ENCODE assay signal across 18 cellular contexts in genomic region chr17:58617563-58617962, GRCh38.
DNase-seq lines count a peak whose midpoint lies in the region; ATAC-seq, FAIRE-seq and TF ChIP-seq lines count a peak whose summit lies in the region.
"Had no signal": no experiment of that assay in that cellular context is flagged by ENCODE, and none has a peak within 500 bp of the region (broad histone marks: within the 10 kb centered on the region; RNA-seq: fewer than 3 reads in every experiment).

No MANE protein-coding gene starts in this region.

- no peaks in the 10 kb centered on the region for H3K9me1 ChIP-seq in K562 (ENCODE audit: control insufficient read depth, insufficient read depth, low read length)

- in situ Hi-C loops in K562 (cut with MboI) = no loop called here

- no peak for TF ChIP-seq EP300 in K562 (IDR thresholded peaks at IDR 0.05; ENCODE audit: low read length)

- TF ChIP-seq RAD21 in K562 (CRISPR knock-in tag; conservative IDR thresholded peaks at IDR 0.05 in 1 of 2, IDR thresholded peaks at IDR 0.05 in 1 of 2) = no peak

- no peaks in the 10 kb centered on the region for H3K79me2 ChIP-seq in K562 (ENCODE audit: control insufficient read depth, insufficient read depth, low read length)

- no peak overlapping the region for H3K4me2 ChIP-seq in K562 (ENCODE audit: insufficient read depth, low read length)

- DNase-seq in GM06990 (ENCODE audit: extremely low read depth, insufficient read length) (peak; percentile 39), GM10266 (ENCODE audit: extremely low spot score) (peak; percentile 32), HTR-8/SVneo (ENCODE audit: insufficient read length, low spot score) (no peak), K562 (ENCODE audit: extremely low read depth in 1 of 4, low spot score in 3 of 4) (no peak), inferior parietal cortex (ENCODE audit: extremely low spot score) (no peak), iPS-NIHi7 (ENCODE audit: extremely low spot score) (no peak)
- no peak for DNase-seq in stimulated activated CD4-positive, alpha-beta T cell treated with anti-CD3 and anti-CD28 coated beads, Interleukin-15, amount 100 ng/mL, for 24 hours
- DNase-seq: COR-L47, DMS153, EL, HFFc6, NCI-H1436, NCI-H2029, NCI-H2171 treated with DMSO at 0.1 percent for 48 hours, NCI-H446 treated with DMSO at 0.1 percent for 48 hours, SW 1271 had no signal

- POLR2A ChIA-PET in K562 (lab: Yijun Ruan, JAX) = interaction anchor here (19.4 kb wide), 1 partner anchor 11 kb away, joined by 303 read pairs; no protein-coding TSS in a partner anchor

- no peaks in the 10 kb centered on the region for H4K20me1 ChIP-seq in K562 (replicated peaks; ENCODE audit: control insufficient read depth, insufficient read depth, low read length)

- FAIRE-seq in HTR-8/SVneo (lab: Jason Lieb, UNC) (peak; percentile 59), K562 (lab: Jason Lieb, UNC) (no peak)
- FAIRE-seq: H54 had no signal

- no peak overlapping the region for H3K4me3 ChIP-seq in GM06990 (replicated peaks; ENCODE audit: low read depth, low read length)
- no peak overlapping the region for H3K4me3 ChIP-seq in K562
- H3K4me3 ChIP-seq: SJSA1 had no signal

- no peak overlapping the region for H3K27ac ChIP-seq in K562 (ENCODE audit: extremely low read depth, low read depth, low read length)
- H3K27ac ChIP-seq: SJSA1 had no signal

- H3K9me3 ChIP-seq in K562 (replicated peaks; ENCODE audit: control insufficient read depth, insufficient read depth, low read depth, low read length) = no peaks in the 10 kb centered on the region
- H3K9me3 ChIP-seq: SJSA1 had no signal

- H3K9ac ChIP-seq in K562 (ENCODE audit: insufficient read depth in 1 of 2, low read depth in 2 of 2, low read length in 2 of 2) = no peak overlapping the region

- CTCF ChIA-PET in K562 (lab: Yijun Ruan, JAX; ENCODE audit: low intra/inter-chr PET ratio) = no interaction called here

- no peaks in the 10 kb centered on the region for H3K27me3 ChIP-seq in GM06990 (replicated peaks; ENCODE audit: control insufficient read depth, insufficient read depth, low read length)
- peaks cover under 1 to 14% of the 10 kb centered on the region in 2 experiments; a peak in 3 of 5 replicates for H3K27me3 ChIP-seq in K562 (ENCODE audit: control insufficient read depth in 2 of 2, insufficient read depth in 2 of 2, low read length in 2 of 2)
- H3K27me3 ChIP-seq: SJSA1 had no signal

- intact Hi-C loops in K562 (cut with micrococcal nuclease) = no loop called here

- H3K4me1 ChIP-seq in K562 (replicated peaks in 1 of 2; ENCODE audit: control insufficient read depth in 2 of 2, insufficient read depth in 2 of 2, low read length in 2 of 2) = peaks cover 5 to 17% of the 10 kb centered on the region in 2 experiments; a peak in 4 of 5 replicates
- H3K4me1 ChIP-seq: SJSA1 had no signal

- H2AFZ ChIP-seq in K562 (ENCODE audit: low read depth, low read length) = no peak overlapping the region

- H3K36me3 ChIP-seq in GM06990 (ENCODE audit: control insufficient read depth, insufficient read depth, low read length) (no peaks in the 10 kb centered on the region), K562 (ENCODE audit: control insufficient read depth, insufficient read depth, low read length) (no peaks in the 10 kb centered on the region)
- H3K36me3 ChIP-seq: SJSA1 had no signal

- 32% methylated on average over 3 of the region's 3 CpGs for WGBS in K562 (ENCODE audit: insufficient coverage, low coverage, missing lambda C conversion rate)

- no peak for TF ChIP-seq POLR2A in K562 (conservative IDR thresholded peaks at IDR 0.05)

- no TSS peak for BruUV-seq in K562 (replicated peaks; lab: Mats Ljungman, UMichigan)

- no peak for TF ChIP-seq CTCF in GM06990 (IDR thresholded peaks at IDR 0.05; ENCODE audit: insufficient read depth, low read length, poor library complexity, severe bottlenecking)
- TF ChIP-seq CTCF in GM10266 (IDR thresholded peaks at IDR 0.05; ENCODE audit: control insufficient read depth, insufficient read depth, low read depth, missing control alignments) = no peak
- no peak for TF ChIP-seq CTCF in K562 (IDR thresholded peaks at IDR 0.05 in 2 of 3, conservative IDR thresholded peaks at IDR 0.05 in 1 of 3; ENCODE audit: insufficient read depth in 2 of 3, low read depth in 1 of 3, low read length in 3 of 3)

- no peak for ATAC-seq in K562

TF ChIP-seq in K562, 482 proteins besides CTCF, POLR2A, EP300 and RAD21 (continues in another document):
- TF ChIP-seq, protein P1, sequence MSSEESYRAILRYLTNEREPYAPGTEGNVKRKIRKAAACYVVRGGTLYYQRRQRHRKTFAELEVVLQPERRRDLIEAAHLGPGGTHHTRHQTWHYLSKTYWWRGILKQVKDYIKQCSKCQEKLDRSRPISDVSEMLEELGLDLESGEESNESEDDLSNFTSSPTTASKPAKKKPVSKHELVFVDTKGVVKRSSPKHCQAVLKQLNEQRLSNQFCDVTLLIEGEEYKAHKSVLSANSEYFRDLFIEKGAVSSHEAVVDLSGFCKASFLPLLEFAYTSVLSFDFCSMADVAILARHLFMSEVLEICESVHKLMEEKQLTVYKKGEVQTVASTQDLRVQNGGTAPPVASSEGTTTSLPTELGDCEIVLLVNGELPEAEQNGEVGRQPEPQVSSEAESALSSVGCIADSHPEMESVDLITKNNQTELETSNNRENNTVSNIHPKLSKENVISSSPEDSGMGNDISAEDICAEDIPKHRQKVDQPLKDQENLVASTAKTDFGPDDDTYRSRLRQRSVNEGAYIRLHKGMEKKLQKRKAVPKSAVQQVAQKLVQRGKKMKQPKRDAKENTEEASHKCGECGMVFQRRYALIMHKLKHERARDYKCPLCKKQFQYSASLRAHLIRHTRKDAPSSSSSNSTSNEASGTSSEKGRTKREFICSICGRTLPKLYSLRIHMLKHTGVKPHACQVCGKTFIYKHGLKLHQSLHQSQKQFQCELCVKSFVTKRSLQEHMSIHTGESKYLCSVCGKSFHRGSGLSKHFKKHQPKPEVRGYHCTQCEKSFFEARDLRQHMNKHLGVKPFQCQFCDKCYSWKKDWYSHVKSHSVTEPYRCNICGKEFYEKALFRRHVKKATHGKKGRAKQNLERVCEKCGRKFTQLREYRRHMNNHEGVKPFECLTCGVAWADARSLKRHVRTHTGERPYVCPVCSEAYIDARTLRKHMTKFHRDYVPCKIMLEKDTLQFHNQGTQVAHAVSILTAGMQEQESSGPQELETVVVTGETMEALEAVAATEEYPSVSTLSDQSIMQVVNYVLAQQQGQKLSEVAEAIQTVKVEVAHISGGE (CRISPR knock-in tag; IDR thresholded peaks at IDR 0.05) = 0 out of 6 replicates have a peak, but pooled peaks of 1 of the 3 experiments have one; percentile 44
- TF ChIP-seq E2F3 (CRISPR knock-in tag; IDR thresholded peaks at IDR 0.05) = no peak
- no peak for TF ChIP-seq CREB1 (IDR thresholded peaks at IDR 0.05)
- TF ChIP-seq CREB1 (CRISPR knock-in tag; IDR thresholded peaks at IDR 0.05) = no peak
- no peak for TF ChIP-seq CEBPG (CRISPR knock-in tag; IDR thresholded peaks at IDR 0.05)
- TF ChIP-seq CEBPG (tag; conservative IDR thresholded peaks at IDR 0.05 in 1 of 2, IDR thresholded peaks at IDR 0.05 in 1 of 2) = peak in 1 of 2 experiments; percentile 57; a peak in 1 of 4 replicates
- TF ChIP-seq, protein P2, sequence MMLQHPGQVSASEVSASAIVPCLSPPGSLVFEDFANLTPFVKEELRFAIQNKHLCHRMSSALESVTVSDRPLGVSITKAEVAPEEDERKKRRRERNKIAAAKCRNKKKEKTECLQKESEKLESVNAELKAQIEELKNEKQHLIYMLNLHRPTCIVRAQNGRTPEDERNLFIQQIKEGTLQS (IDR thresholded peaks at IDR 0.05) = peak; percentile 39; the same call in 1 of the 2 replicates
- TF ChIP-seq, protein P2 (CRISPR knock-in tag; conservative IDR thresholded peaks at IDR 0.05) = no peak
- no peak for TF ChIP-seq SNAPC5 (CRISPR knock-in tag; IDR thresholded peaks at IDR 0.05)
- TF ChIP-seq ASH1L (IDR thresholded peaks at IDR 0.05; ENCODE audit: borderline replicate concordance, low read depth, partially characterized antibody) = no peak

Comparison
In these comparisons a context has a peak if more than half of its experiments do, and no peak if none do; other contexts are left out.
1. DNase-seq: peak in GM06990 (single experiment) and GM10266 (single experiment); none in HTR-8/SVneo (single experiment), K562 (0 of 4), stimulated activated CD4-positive, alpha-beta T cell treated with anti-CD3 and anti-CD28 coated beads, Interleukin-15, amount 100 ng/mL, for 24 hours (single experiment), inferior parietal cortex (single experiment) and iPS-NIHi7 (single experiment).